In genomic region chr1:147620543-147620942, GRCh38 we compare ENCODE assay signal across 20 cellular contexts.
"Had no signal": no experiment of that assay in that cellular context is flagged by ENCODE, and none has a peak within 500 bp of the region (broad histone marks: within the 10 kb centered on the region; RNA-seq: fewer than 3 reads in every experiment).

No MANE protein-coding gene starts in this region.

- H3K27ac ChIP-seq: breast epithelium, coronary artery, heart right ventricle, prostate gland, tibial artery, WERI-Rb-1 had no signal

- H3K4me1 ChIP-seq: breast epithelium, prostate gland, tibial artery had no signal

- H3K9me3 Mint-ChIP-seq: activated naive CD4-positive, alpha-beta T cell treated with anti-CD3 and anti-CD28 coated beads for 36 hours; activated T-cell treated with anti-CD3 and anti-CD28 coated beads, Interleukin-2, amount 50 U/mL, for 4 hours; naive thymus-derived CD4-positive, alpha-beta T cell; stimulated activated naive CD8-positive, alpha-beta T cell treated with anti-CD3 and anti-CD28 coated beads, Interleukin-15, amount 100 ng/mL, for 72 hours had no signal

- H3K36me3 ChIP-seq: breast epithelium had no signal

- H3K27ac Mint-ChIP-seq: activated naive CD4-positive, alpha-beta T cell treated with anti-CD3 and anti-CD28 coated beads for 36 hours; stimulated activated naive CD8-positive, alpha-beta T cell treated with anti-CD3 and anti-CD28 coated beads, Interleukin-15, amount 100 ng/mL, for 72 hours had no signal

- ATAC-seq: activated T-cell treated with anti-CD3 and anti-CD28 coated beads, Interleukin-2, amount 50 U/mL, for 4 hours; left lobe of liver; naive thymus-derived CD4-positive, alpha-beta T cell; SK-N-SH treated with all-trans-retinoic acid at 6 μM for 48 hours; stimulated activated naive CD8-positive, alpha-beta T cell treated with anti-CD3 and anti-CD28 coated beads, Interleukin-15, amount 100 ng/mL, for 72 hours had no signal

- H3K9me3 ChIP-seq: breast epithelium, heart right ventricle, prostate gland, tibial artery had no signal

- FAIRE-seq: keratinocyte, TTC549, urothelium cell line had no signal

- H3K4me3 ChIP-seq: breast epithelium, coronary artery, heart right ventricle, prostate gland, tibial artery had no signal

- DNase-seq: activated CD4-positive, alpha-beta T cell treated with anti-CD3 and anti-CD28 coated beads for 1 hour; activated CD4-positive, alpha-beta T cell treated with anti-CD3 and anti-CD28 coated beads, Interleukin-2, amount 50 U/mL, for 1 hour; activated naive CD4-positive, alpha-beta T cell treated with anti-CD3 and anti-CD28 coated beads for 36 hours; activated T-cell treated with anti-CD3 and anti-CD28 coated beads, Interleukin-2, amount 50 U/mL, for 4 hours; aorta; cerebellar nuclear complex; heart right ventricle; naive thymus-derived CD4-positive, alpha-beta T cell; stimulated activated CD4-positive, alpha-beta T cell treated with anti-CD3 and anti-CD28 coated beads, Interleukin-4, amount 100 ng/mL, for 4 hours; stimulated activated naive CD8-positive, alpha-beta T cell treated with anti-CD3 and anti-CD28 coated beads, Interleukin-15, amount 100 ng/mL, for 72 hours; tibial artery; WERI-Rb-1 had no signal

- H3K4me3 Mint-ChIP-seq: activated naive CD4-positive, alpha-beta T cell treated with anti-CD3 and anti-CD28 coated beads for 36 hours; activated T-cell treated with anti-CD3 and anti-CD28 coated beads, Interleukin-2, amount 50 U/mL, for 4 hours; naive thymus-derived CD4-positive, alpha-beta T cell; stimulated activated naive CD8-positive, alpha-beta T cell treated with anti-CD3 and anti-CD28 coated beads, Interleukin-15, amount 100 ng/mL, for 72 hours had no signal

- H3K27me3 Mint-ChIP-seq: naive thymus-derived CD4-positive, alpha-beta T cell; stimulated activated naive CD8-positive, alpha-beta T cell treated with anti-CD3 and anti-CD28 coated beads, Interleukin-15, amount 100 ng/mL, for 72 hours had no signal

- H3K27me3 ChIP-seq: breast epithelium, heart right ventricle, tibial artery had no signal
